Comparison of ENCODE assay signal across 25 cellular contexts in the genomic region with DNA sequence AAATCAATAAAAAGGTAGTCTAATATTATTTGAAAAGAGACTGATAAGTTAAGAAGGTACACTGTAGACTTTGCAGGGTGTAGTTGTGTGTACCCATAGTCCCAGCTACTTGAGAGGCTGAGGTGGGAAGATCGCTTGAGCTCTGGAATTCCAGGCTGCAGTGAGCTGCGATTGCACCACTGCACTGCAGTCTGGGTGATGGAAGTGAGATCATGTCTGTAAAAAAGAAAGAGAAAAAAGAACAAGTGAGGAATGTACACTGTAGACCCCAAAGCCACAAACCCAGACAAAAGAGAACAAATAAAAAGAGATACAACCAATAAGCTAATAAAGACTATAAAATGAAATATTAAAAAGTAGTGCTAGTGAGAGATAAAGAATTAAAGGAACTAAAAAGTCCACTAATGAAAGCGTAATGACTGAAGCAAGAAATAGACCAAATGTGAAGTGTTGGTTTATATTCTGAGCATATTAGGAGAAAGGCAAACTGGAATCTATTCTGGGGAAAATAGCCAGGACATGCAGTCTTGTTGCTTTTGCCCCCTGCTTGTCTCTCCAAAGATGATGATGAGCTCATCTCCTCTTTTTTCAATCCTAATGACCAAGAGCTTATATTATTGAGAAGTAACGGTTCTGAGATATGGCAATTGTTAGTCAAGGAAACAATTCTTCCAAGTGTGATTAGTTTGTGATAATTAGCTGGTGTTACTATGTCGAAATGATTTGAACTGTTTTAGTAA. TPM values are rescaled to one million over a fixed set of nuclear protein-coding genes. Genes with fewer than 3 reads are reported as not detected.
DNase-seq lines count a peak whose midpoint lies in the region; ATAC-seq and TF ChIP-seq lines count a peak whose summit lies in the region.
"Had no signal": no experiment of that assay in that cellular context is flagged by ENCODE, and none has a peak within 500 bp of the region (broad histone marks: within the 10 kb centered on the region; RNA-seq: fewer than 3 reads in every experiment).

No MANE protein-coding gene starts in this region.

- H3K9me3 ChIP-seq in SK-N-SH = no peaks in the 10 kb centered on the region
- H3K9me3 ChIP-seq in endodermal cell (ENCODE audit: control insufficient read depth, low read length) = no peaks in the 10 kb centered on the region
- H3K9me3 ChIP-seq in right cardiac atrium (ENCODE audit: control insufficient read depth, low read length) = no peaks in the 10 kb centered on the region
- H3K9me3 ChIP-seq: BLaER1 treated with 17β-estradiol and CSF1 and Interleukin-3, amounts not matched to agents 10 nM and 100 nM; HAP-1; Peyer's patch had no signal

- H4K20me1 ChIP-seq in SK-N-SH (ENCODE audit: insufficient read depth) = no peaks in the 10 kb centered on the region
- H4K20me1 ChIP-seq: BLaER1 treated with 17β-estradiol and CSF1 and Interleukin-3, amounts not matched to agents 10 nM and 100 nM had no signal

- peak overlapping the region; percentile 31 for H3K4me3 Mint-ChIP-seq in osteocyte (ENCODE audit: unreplicated experiment)
- no peak overlapping the region for H3K4me3 Mint-ChIP-seq in endodermal cell
- H3K4me3 Mint-ChIP-seq: CD8-positive, alpha-beta T cell; GM23338 had no signal

- H3F3A ChIP-seq in SK-N-SH (replicated peaks; ENCODE audit: insufficient read depth) = no peaks in the 10 kb centered on the region

- no peaks in the 10 kb centered on the region for H3K36me3 ChIP-seq in SK-N-SH (replicated peaks in 1 of 2; ENCODE audit: control insufficient read depth in 1 of 2, insufficient read depth in 2 of 2, low read length in 1 of 2)
- H3K36me3 ChIP-seq in endodermal cell (ENCODE audit: control insufficient read depth, insufficient read depth, low read length) = no peaks in the 10 kb centered on the region
- H3K36me3 ChIP-seq: BLaER1 treated with 17β-estradiol and CSF1 and Interleukin-3, amounts not matched to agents 10 nM and 100 nM; HAP-1; Peyer's patch had no signal

- 0 out of 2 replicates have a peak overlapping the region, but pooled peaks have one; percentile 14 for H2AFZ ChIP-seq in SK-N-SH (ENCODE audit: low read depth)
- H2AFZ ChIP-seq: GM23338 had no signal

- H3K27ac Mint-ChIP-seq in osteocyte (ENCODE audit: unreplicated experiment) = peak overlapping the region; percentile 81
- H3K27ac Mint-ChIP-seq in endodermal cell = no peak overlapping the region
- H3K27ac Mint-ChIP-seq: CD8-positive, alpha-beta T cell; GM23338 had no signal

- CTCF ChIA-PET in SK-N-SH (lab: Yijun Ruan, JAX) = interaction anchor here (0.8 kb wide), 1 partner anchor 22 kb away, joined by 5 read pairs; no protein-coding TSS in a partner anchor

- no peaks in the 10 kb centered on the region for H3K4me1 ChIP-seq in SK-N-SH (ENCODE audit: control insufficient read depth in 1 of 2, insufficient read depth in 2 of 2, low read depth in 1 of 2, low read length in 1 of 2)
- H3K4me1 ChIP-seq in endodermal cell (ENCODE audit: control insufficient read depth, insufficient read depth, low read length) = no peaks in the 10 kb centered on the region
- no peaks in the 10 kb centered on the region for H3K4me1 ChIP-seq in right cardiac atrium (ENCODE audit: control insufficient read depth, insufficient read depth, low read length)
- H3K4me1 ChIP-seq: HAP-1, Peyer's patch had no signal

- no peaks in the 10 kb centered on the region for H3K9me2 ChIP-seq in SK-N-SH

- H3K9me3 Mint-ChIP-seq in osteocyte (ENCODE audit: unreplicated experiment) (no peaks in the 10 kb centered on the region), endodermal cell (no peaks in the 10 kb centered on the region)
- H3K9me3 Mint-ChIP-seq: CD8-positive, alpha-beta T cell; GM23338 had no signal

- H3K36me3 Mint-ChIP-seq in osteocyte (ENCODE audit: unreplicated experiment) (no peaks in the 10 kb centered on the region), endodermal cell (ENCODE audit: low read depth) (no peaks in the 10 kb centered on the region)
- H3K36me3 Mint-ChIP-seq: CD8-positive, alpha-beta T cell had no signal

- no peak for TF ChIP-seq RAD21 in SK-N-SH (IDR thresholded peaks at IDR 0.05; ENCODE audit: low read length)

- H3K27me3 Mint-ChIP-seq in osteocyte (ENCODE audit: unreplicated experiment) (no peaks in the 10 kb centered on the region), endodermal cell (ENCODE audit: insufficient read depth) (peaks cover 7% of the 10 kb centered on the region)

- H3K4me1 Mint-ChIP-seq in osteocyte (ENCODE audit: unreplicated experiment) (peaks cover 18% of the 10 kb centered on the region), endodermal cell (no peaks in the 10 kb centered on the region)
- H3K4me1 Mint-ChIP-seq: GM23338 had no signal

- intact Hi-C loops in right cardiac atrium (cut with DNase I) = no loop called here

- H3K27ac ChIP-seq in SK-N-SH (ENCODE audit: low read depth in 2 of 2, low read length in 1 of 2) = peak overlapping the region in 1 of 2 experiments; percentile 29; a peak in 2 of 4 replicates
- no peak overlapping the region for H3K27ac ChIP-seq in endodermal cell (ENCODE audit: low read depth, low read length)
- no peak overlapping the region for H3K27ac ChIP-seq in right cardiac atrium (ENCODE audit: low read length)
- H3K27ac ChIP-seq: 22Rv1; BLaER1 treated with 17β-estradiol and CSF1 and Interleukin-3, amounts not matched to agents 10 nM and 100 nM; KMS-11; Peyer's patch had no signal

- H3K27me3 ChIP-seq in SK-N-SH (ENCODE audit: insufficient read depth) = no peaks in the 10 kb centered on the region
- no peaks in the 10 kb centered on the region for H3K27me3 ChIP-seq in endodermal cell (ENCODE audit: control insufficient read depth, insufficient read depth, low read length, poor library complexity, severe bottlenecking)
- no peaks in the 10 kb centered on the region for H3K27me3 ChIP-seq in right cardiac atrium (ENCODE audit: control insufficient read depth, insufficient read depth)
- H3K27me3 ChIP-seq: BLaER1 treated with 17β-estradiol and CSF1 and Interleukin-3, amounts not matched to agents 10 nM and 100 nM; Peyer's patch had no signal

- no peak overlapping the region for H3K4me2 ChIP-seq in SK-N-SH
- H3K4me2 ChIP-seq: BLaER1 treated with 17β-estradiol and CSF1 and Interleukin-3, amounts not matched to agents 10 nM and 100 nM; GM23338; KMS-11 had no signal

- H3K4me3 ChIP-seq in SK-N-SH (ENCODE audit: low read depth in 2 of 2, low read length in 1 of 2) (no peak overlapping the region), fibroblast of pulmonary artery (replicated peaks; ENCODE audit: low read depth, low read length) (no peak overlapping the region), endodermal cell (ENCODE audit: low read length) (no peak overlapping the region), right cardiac atrium (ENCODE audit: low read length) (no peak overlapping the region)
- H3K4me3 ChIP-seq: BLaER1 treated with 17β-estradiol and CSF1 and Interleukin-3, amounts not matched to agents 10 nM and 100 nM; GM12878; GM23338; HAP-1; Peyer's patch had no signal

- TF ChIP-seq CTCF in SK-N-SH (IDR thresholded peaks at IDR 0.05) = no peak
- TF ChIP-seq CTCF in fibroblast of pulmonary artery (IDR thresholded peaks at IDR 0.05; ENCODE audit: low read length, missing control alignments) = no peak
- TF ChIP-seq CTCF in osteocyte (IDR thresholded peaks at IDR 0.05) = no peak
- no peak for TF ChIP-seq CTCF in endodermal cell (conservative IDR thresholded peaks at IDR 0.05)

- DNase-seq in SK-N-SH = no peak
- DNase-seq in fibroblast of pulmonary artery (ENCODE audit: low read depth) = peak; percentile 33
- DNase-seq in osteocyte (ENCODE audit: extremely low spot score, unreplicated experiment) = no peak
- no peak for DNase-seq in endodermal cell
- DNase-seq in right cardiac atrium = no peak
- DNase-seq in pons (ENCODE audit: low spot score) = no peak
- DNase-seq: ACHN; CD8-positive, alpha-beta T cell; DND-41; NCI-H1092 treated with DMSO at 0.1 percent for 48 hours; NCI-H146; NCI-H2029; NCI-H345; NCI-H524; NCI-H774; NK-92 treated with Interleukin-12 subunit alpha and Interleukin-12 subunit beta, amount 100 ng/mL, for 24 hours; Peyer's patch had no signal

- no peak overlapping the region for H3K9ac ChIP-seq in SK-N-SH
- H3K9ac ChIP-seq in endodermal cell (ENCODE audit: extremely low read depth, low read length, poor library complexity, severe bottlenecking) = no peak overlapping the region
- H3K9ac ChIP-seq: BLaER1 treated with 17β-estradiol and CSF1 and Interleukin-3, amounts not matched to agents 10 nM and 100 nM; KMS-11 had no signal

- WGBS in SK-N-SH (ENCODE audit: low lambda C conversion rate) = 83% methylated on average over 5 of the region's 5 CpGs
- WGBS in endodermal cell (ENCODE audit: insufficient coverage in 1 of 2, insufficient read length in 1 of 2), 2 experiments = 90 to 94% methylated on average over 3 to 5 of the region's 5 CpGs
- 54% methylated on average over 5 of the region's 5 CpGs for WGBS in right cardiac atrium

- no peaks in the 10 kb centered on the region for H3K79me2 ChIP-seq in SK-N-SH (ENCODE audit: insufficient read depth)

- POLR2A ChIA-PET in SK-N-SH (lab: Yijun Ruan, JAX) = no interaction called here

- no peak for ATAC-seq in SK-N-SH treated with all-trans-retinoic acid at 6 μM for 48 hours
- ATAC-seq in GM18868 (IDR thresholded peaks at IDR 0.05; ENCODE audit: unreplicated experiment) = no peak
- ATAC-seq in right cardiac atrium = no peak
- ATAC-seq: CD8-positive, alpha-beta T cell; GM12878; GM23338 had no signal

- TF ChIP-seq EP300 in SK-N-SH (IDR thresholded peaks at IDR 0.05; ENCODE audit: borderline replicate concordance in 1 of 2, low read depth in 1 of 2, low read length in 1 of 2) = no peak

TF ChIP-seq in SK-N-SH, 30 proteins besides CTCF, POLR2A, EP300 and RAD21 (continues in another document):
- no peak for TF ChIP-seq SMC3 (IDR thresholded peaks at IDR 0.05; ENCODE audit: low read depth, low read length)
- no peak for TF ChIP-seq CHD2 (IDR thresholded peaks at IDR 0.05; ENCODE audit: low read length, partially characterized antibody)

TF ChIP-seq in SK-N-SH treated with all-trans-retinoic acid at 6 μM for 48 hours, 23 proteins besides CTCF, POLR2A, EP300 and RAD21 (continues in another document):
- TF ChIP-seq ISL1 (CRISPR knock-in tag; IDR thresholded peaks at IDR 0.05) = no peak

RNA-seq across cellular contexts. Expression of gene GSX2, which starts 19.1 kb away (rescaled TPM):
- 0.02 and 0.41 TPM in 2 replicates for polyA plus RNA-seq in SK-N-SH (2012; rRNA removed)
- polyA plus RNA-seq in SK-N-SH (2012; cell fraction: cytosol; rRNA removed) = 0.21 TPM in 1 of 2 replicates, not detected in the other
- polyA plus RNA-seq in SK-N-SH (2012; cell fraction: nucleus; rRNA removed) = 0.06 TPM in 1 of 2 replicates, not detected in the other
- total RNA-seq in osteocyte = 0.35 and 0.47 TPM in 2 replicates
- not detected for total RNA-seq in endodermal cell
- polyA plus RNA-seq in endodermal cell (2013, experiment 1 of 2) = 3.6 TPM
- 4.2 TPM for polyA plus RNA-seq in endodermal cell (2013, experiment 2 of 2)
- total RNA-seq in right cardiac atrium = not detected
- not detected for polyA plus RNA-seq in right cardiac atrium
- total RNA-seq: CD8-positive, alpha-beta T cell; GM23338; Peyer's patch had no signal

RNA-seq across cellular contexts. Expression of gene CHIC2, which starts 54.6 kb away (rescaled TPM):
- polyA plus RNA-seq in SK-N-SH (2012; rRNA removed) (24.1 and 26.8 TPM in 2 replicates), right cardiac atrium (10.4 TPM)
- 26.7 and 33.2 TPM in 2 replicates for polyA plus RNA-seq in SK-N-SH (2012; cell fraction: cytosol; rRNA removed)
- 14.1 and 14.5 TPM in 2 replicates for polyA plus RNA-seq in SK-N-SH (2012; cell fraction: nucleus; rRNA removed)
- total RNA-seq in osteocyte (55.9 and 64.1 TPM in 2 replicates), endodermal cell (10 to 100 TPM; 10.2 to 14.4 TPM), right cardiac atrium (10 to 100 TPM; 11.1 to 18.1 (median 13.3) TPM)
- 15.7 TPM for polyA plus RNA-seq in endodermal cell (2013, experiment 1 of 2)
- polyA plus RNA-seq in endodermal cell (2013, experiment 2 of 2) = 17.4 TPM
